Comparison of ENCODE assay signal across 23 cellular contexts in genomic region chr9:124666642-124667041, GRCh38.
"Had no signal": no experiment of that assay in that cellular context is flagged by ENCODE, and none has a peak within 500 bp of the region (broad histone marks: within the 10 kb centered on the region; RNA-seq: fewer than 3 reads in every experiment).

No MANE protein-coding gene starts in this region.

- FAIRE-seq: frontal cortex had no signal

- H3K9me3 ChIP-seq: heart right ventricle, left ventricle myocardium inferior, lower lobe of right lung, neutrophil, psoas muscle, tibial artery had no signal

- H3K4me1 ChIP-seq: tibial artery had no signal

- H3K4me1 Mint-ChIP-seq: memory B cell; stimulated activated effector memory CD8-positive, alpha-beta T cell treated with anti-CD3 and anti-CD28 coated beads, Interleukin-12 subunit alpha, Interleukin-12 subunit beta, amount 100 ng/mL, for 72 hours had no signal

- H3K4me3 Mint-ChIP-seq: central memory CD8-positive, alpha-beta T cell; memory B cell; mesothelial cell of epicardium; stimulated activated effector memory CD8-positive, alpha-beta T cell treated with anti-CD3 and anti-CD28 coated beads, Interleukin-12 subunit alpha, Interleukin-12 subunit beta, amount 100 ng/mL, for 72 hours; stimulated activated naive CD8-positive, alpha-beta T cell treated with anti-CD3 and anti-CD28 coated beads, Interleukin-15, Interleukin-2, amounts not matched to agents 100 ng/mL and 50 ng/mL, for 24 hours had no signal

- DNase-seq: cortex of kidney; dorsolateral prefrontal cortex; effector CD8-positive, alpha-beta T cell; heart right ventricle; hypothalamus; islet precursor cell; left ventricle myocardium inferior; lower lobe of right lung; psoas muscle; retina; stimulated activated CD4-positive, alpha-beta T cell treated with anti-CD3 and anti-CD28 coated beads, Interleukin-12 subunit alpha, Interleukin-12 subunit beta, amount 100 ng/mL, for 4 hours; stimulated activated CD4-positive, alpha-beta T cell treated with anti-CD3 and anti-CD28 coated beads, Interleukin-4, amount 100 ng/mL, for 1 hour; stimulated activated CD8-positive, alpha-beta memory T cell treated with anti-CD3 and anti-CD28 coated beads, Interleukin-4, amount 100 ng/mL, for 48 hours; tibial artery had no signal

- H3K27ac Mint-ChIP-seq: memory B cell; mesothelial cell of epicardium; stimulated activated effector memory CD8-positive, alpha-beta T cell treated with anti-CD3 and anti-CD28 coated beads, Interleukin-12 subunit alpha, Interleukin-12 subunit beta, amount 100 ng/mL, for 72 hours; stimulated activated naive CD8-positive, alpha-beta T cell treated with anti-CD3 and anti-CD28 coated beads, Interleukin-15, Interleukin-2, amounts not matched to agents 100 ng/mL and 50 ng/mL, for 24 hours had no signal

- H3K4me3 ChIP-seq: dorsolateral prefrontal cortex, heart right ventricle, left ventricle myocardium inferior, lower lobe of right lung, psoas muscle, tibial artery had no signal

- ATAC-seq: esophagus mucosa; heart right ventricle; sciatic nerve; stimulated activated effector memory CD8-positive, alpha-beta T cell treated with anti-CD3 and anti-CD28 coated beads, Interleukin-12 subunit alpha, Interleukin-12 subunit beta, amount 100 ng/mL, for 72 hours had no signal

- H3K27ac ChIP-seq: dorsolateral prefrontal cortex, heart right ventricle, left ventricle myocardium inferior, lower lobe of right lung, neutrophil, psoas muscle, tibial artery had no signal

- H3K36me3 Mint-ChIP-seq: memory B cell; stimulated activated effector memory CD8-positive, alpha-beta T cell treated with anti-CD3 and anti-CD28 coated beads, Interleukin-12 subunit alpha, Interleukin-12 subunit beta, amount 100 ng/mL, for 72 hours had no signal

- H3K27me3 ChIP-seq: dorsolateral prefrontal cortex, heart right ventricle, neutrophil, tibial artery had no signal

- H3K27me3 Mint-ChIP-seq: central memory CD8-positive, alpha-beta T cell; memory B cell; stimulated activated naive CD8-positive, alpha-beta T cell treated with anti-CD3 and anti-CD28 coated beads, Interleukin-15, Interleukin-2, amounts not matched to agents 100 ng/mL and 50 ng/mL, for 24 hours had no signal

- H3K9me3 Mint-ChIP-seq: central memory CD8-positive, alpha-beta T cell; memory B cell; stimulated activated effector memory CD8-positive, alpha-beta T cell treated with anti-CD3 and anti-CD28 coated beads, Interleukin-12 subunit alpha, Interleukin-12 subunit beta, amount 100 ng/mL, for 72 hours; stimulated activated naive CD8-positive, alpha-beta T cell treated with anti-CD3 and anti-CD28 coated beads, Interleukin-15, Interleukin-2, amounts not matched to agents 100 ng/mL and 50 ng/mL, for 24 hours had no signal

- H3K36me3 ChIP-seq: heart right ventricle, left ventricle myocardium inferior, lower lobe of right lung, neutrophil, tibial artery had no signal
